In the genomic region with DNA sequence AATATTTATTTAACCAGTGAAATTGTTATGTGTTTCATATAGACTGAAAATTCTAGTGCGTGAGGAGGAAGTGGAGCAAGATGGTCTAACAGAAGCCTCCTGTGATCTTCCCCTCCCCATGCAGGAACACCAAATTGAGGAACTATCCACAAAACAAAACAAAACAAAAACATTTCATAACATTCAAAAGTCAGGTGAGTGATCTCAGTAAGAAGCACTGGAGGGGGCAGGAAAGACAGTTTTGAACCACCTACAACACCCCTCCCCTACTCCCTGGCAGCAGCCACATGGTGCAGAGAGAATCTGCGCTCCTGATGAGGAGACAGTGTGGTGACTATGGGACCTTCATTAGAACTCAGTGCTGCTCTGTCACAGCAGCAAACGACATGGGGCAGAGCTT, we compare ENCODE assay signal across 24 cellular contexts.
DNase-seq lines count a peak whose midpoint lies in the region; ATAC-seq, FAIRE-seq and TF ChIP-seq lines count a peak whose summit lies in the region.
"Had no signal": no experiment of that assay in that cellular context is flagged by ENCODE, and none has a peak within 500 bp of the region (broad histone marks: within the 10 kb centered on the region; RNA-seq: fewer than 3 reads in every experiment).

No MANE protein-coding gene starts in this region.

- BruUV-seq in K562 (replicated peaks; lab: Mats Ljungman, UMichigan), result no TSS peak

- intact Hi-C loops in K562 (cut with micrococcal nuclease), result no loop called here
- intact Hi-C loops in CD4-positive, alpha-beta T cell (cut with DNase I, micrococcal nuclease), result no loop called here

- 0 out of 2 replicates have a peak overlapping the region, but pooled peaks have one; percentile 14 for H2AFZ ChIP-seq in K562 (ENCODE audit: low read depth, low read length)

- no peaks in the 10 kb centered on the region for H3K4me1 ChIP-seq in K562 (replicated peaks in 1 of 2; ENCODE audit: control insufficient read depth in 2 of 2, insufficient read depth in 2 of 2, low read length in 2 of 2)
- H3K4me1 ChIP-seq: pancreas, tibial artery had no signal

- H3K9ac ChIP-seq in K562 (ENCODE audit: insufficient read depth in 1 of 2, low read depth in 2 of 2, low read length in 2 of 2), result no peak overlapping the region

- CTCF ChIA-PET in K562 (lab: Yijun Ruan, JAX; ENCODE audit: low intra/inter-chr PET ratio), result no interaction called here
- CTCF ChIA-PET in CD4-positive, alpha-beta T cell (lab: Charles Lee), result no interaction called here

- TF ChIP-seq POLR2A in K562 (conservative IDR thresholded peaks at IDR 0.05), result no peak

- POLR2A ChIA-PET in K562 (lab: Yijun Ruan, JAX), result no interaction called here
- POLR2A ChIA-PET in CD4-positive, alpha-beta T cell (lab: Charles Lee), result no interaction called here

- WGBS in K562 (ENCODE audit: insufficient coverage, low coverage, missing lambda C conversion rate), result 21% methylated on average over 3 of the region's 3 CpGs

- in situ Hi-C loops in K562 (cut with MboI), result no loop called here

- no peaks in the 10 kb centered on the region for H3K36me3 Mint-ChIP-seq in neural crest cell (ENCODE audit: low read depth)
- H3K36me3 Mint-ChIP-seq in CD4-positive, alpha-beta T cell (ENCODE audit: low read depth), result no peaks in the 10 kb centered on the region

- H3K9me1 ChIP-seq in K562 (ENCODE audit: control insufficient read depth, insufficient read depth, low read length), result no peaks in the 10 kb centered on the region

- no peak overlapping the region for H3K4me2 ChIP-seq in K562 (ENCODE audit: insufficient read depth, low read length)

- no peak overlapping the region for H3K27ac ChIP-seq in K562 (ENCODE audit: extremely low read depth, low read depth, low read length)
- H3K27ac ChIP-seq in CD4-positive, alpha-beta T cell (ENCODE audit: low read depth, low read length), result no peak overlapping the region
- H3K27ac ChIP-seq: RWPE1, tibial artery had no signal

- H4K20me1 ChIP-seq in K562 (replicated peaks; ENCODE audit: control insufficient read depth, insufficient read depth, low read length), result no peaks in the 10 kb centered on the region

- no peak for ATAC-seq in K562
- ATAC-seq in CD4-positive, alpha-beta T cell (ENCODE audit: poor library complexity), result no peak
- ATAC-seq: activated naive CD4-positive, alpha-beta T cell treated with anti-CD3 and anti-CD28 coated beads, Interleukin-2, amount 50 U/mL, for 72 hours; stimulated activated naive CD8-positive, alpha-beta T cell treated with anti-CD3 and anti-CD28 coated beads, Interleukin-15, Interleukin-2, amounts not matched to agents 100 U/mL and 50 U/mL, for 24 hours had no signal

- H3K36me3 ChIP-seq in K562 (ENCODE audit: control insufficient read depth, insufficient read depth, low read length), result no peaks in the 10 kb centered on the region
- H3K36me3 ChIP-seq: pancreas, tibial artery had no signal

- H3K4me3 ChIP-seq in K562, result no peak overlapping the region
- H3K4me3 ChIP-seq: pancreas, tibial artery had no signal

- no peaks in the 10 kb centered on the region for H3K79me2 ChIP-seq in K562 (ENCODE audit: control insufficient read depth, insufficient read depth, low read length)

- no peak for TF ChIP-seq CTCF in GM20000 (IDR thresholded peaks at IDR 0.05; ENCODE audit: extremely low read depth, missing control alignments)
- TF ChIP-seq CTCF in K562 (IDR thresholded peaks at IDR 0.05 in 2 of 3, conservative IDR thresholded peaks at IDR 0.05 in 1 of 3; ENCODE audit: insufficient read depth in 2 of 3, low read depth in 1 of 3, low read length in 3 of 3), result no peak
- TF ChIP-seq CTCF in neural crest cell (conservative IDR thresholded peaks at IDR 0.05), result no peak
- TF ChIP-seq CTCF in CD4-positive, alpha-beta T cell (IDR thresholded peaks at IDR 0.05), result no peak

- H3K27me3 Mint-ChIP-seq in neural crest cell (ENCODE audit: low read depth), result no peaks in the 10 kb centered on the region
- no peaks in the 10 kb centered on the region for H3K27me3 Mint-ChIP-seq in CD4-positive, alpha-beta T cell
- H3K27me3 Mint-ChIP-seq: activated CD4-positive, alpha-beta memory T cell treated with anti-CD3 and anti-CD28 coated beads, Interleukin-2, amount 10 ng/mL, durations not matched to agents 7 days and 5 days had no signal

- H3K4me3 Mint-ChIP-seq in neural crest cell, result peak overlapping the region; percentile 39
- H3K4me3 Mint-ChIP-seq in CD4-positive, alpha-beta T cell, result no peak overlapping the region
- H3K4me3 Mint-ChIP-seq: activated CD4-positive, alpha-beta memory T cell treated with anti-CD3 and anti-CD28 coated beads, Interleukin-2, amount 10 ng/mL, durations not matched to agents 7 days and 5 days; T-helper 1 cell treated with Interleukin-12 subunit alpha and Interleukin-12 subunit beta and Interleukin-4 antibody, amounts not matched to agents 30 μg/mL and 1 μg/mL, for 36 hours had no signal

- H3K4me1 Mint-ChIP-seq in neural crest cell, result peaks cover 33% of the 10 kb centered on the region
- H3K4me1 Mint-ChIP-seq in CD4-positive, alpha-beta T cell (ENCODE audit: low read depth), result no peaks in the 10 kb centered on the region
- H3K4me1 Mint-ChIP-seq: activated CD4-positive, alpha-beta memory T cell treated with anti-CD3 and anti-CD28 coated beads, Interleukin-2, amount 10 ng/mL, durations not matched to agents 7 days and 5 days had no signal

- TF ChIP-seq EP300 in K562 (IDR thresholded peaks at IDR 0.05; ENCODE audit: low read length), result no peak

- H3K27ac Mint-ChIP-seq in neural crest cell (ENCODE audit: unreplicated experiment), result peak overlapping the region; percentile 92
- H3K27ac Mint-ChIP-seq in CD4-positive, alpha-beta T cell, result no peak overlapping the region
- H3K27ac Mint-ChIP-seq: activated CD4-positive, alpha-beta memory T cell treated with anti-CD3 and anti-CD28 coated beads, Interleukin-2, amount 10 ng/mL, durations not matched to agents 7 days and 5 days; activated naive CD4-positive, alpha-beta T cell treated with anti-CD3 and anti-CD28 coated beads, Interleukin-2, amount 50 U/mL, for 72 hours; T-helper 1 cell treated with Interleukin-12 subunit alpha and Interleukin-12 subunit beta and Interleukin-4 antibody, amounts not matched to agents 30 μg/mL and 1 μg/mL, for 36 hours had no signal

- TF ChIP-seq RAD21 in K562 (CRISPR knock-in tag; conservative IDR thresholded peaks at IDR 0.05 in 1 of 2, IDR thresholded peaks at IDR 0.05 in 1 of 2), result no peak

- H3K9me3 Mint-ChIP-seq in neural crest cell, result peaks cover 8% of the 10 kb centered on the region
- peaks cover 6% of the 10 kb centered on the region for H3K9me3 Mint-ChIP-seq in CD4-positive, alpha-beta T cell

- peak; percentile 10 for DNase-seq in GM20000 (ENCODE audit: low spot score)
- peak; percentile 99 for DNase-seq in NOMO-1 treated with DMSO at 0.1 percent for 48 hours (lab: John Stamatoyannopoulos, UW; ENCODE audit: unreplicated experiment)
- DNase-seq in K562 (ENCODE audit: extremely low read depth in 1 of 4, low spot score in 3 of 4), result no peak
- no peak for DNase-seq in neural crest cell (ENCODE audit: low read depth, low spot score)
- no peak for DNase-seq in SHP77 (lab: John Stamatoyannopoulos, UW)
- DNase-seq in NCI-H2029 (lab: John Stamatoyannopoulos, UW), result no peak
- DNase-seq in CD4-positive, alpha-beta T cell, result no peak
- DNase-seq in DMS 273 treated with DMSO at 0.1 percent for 48 hours (lab: John Stamatoyannopoulos, UW), result no peak
- DNase-seq: activated CD4-positive, alpha-beta memory T cell treated with anti-CD3 and anti-CD28 coated beads, Interleukin-2, amount 10 ng/mL, durations not matched to agents 7 days and 5 days; activated CD4-positive, CD25-positive, alpha-beta regulatory T cell; activated T-cell treated with anti-CD3 and anti-CD28 coated beads, Interleukin-2, amount 50 U/mL, for 48 hours; EL; NCI-H1417; NCI-H2171 treated with DMSO at 0.1 percent for 48 hours; NCI-H82; pancreas; stimulated activated CD4-positive, alpha-beta T cell treated with anti-CD3 and anti-CD28 coated beads, Interleukin-2, amount 100 ng/mL, for 24 hours; stimulated activated naive CD8-positive, alpha-beta T cell treated with anti-CD3 and anti-CD28 coated beads, Interleukin-15, Interleukin-2, amounts not matched to agents 100 U/mL and 50 U/mL, for 24 hours had no signal

- H3K27me3 ChIP-seq in K562 (ENCODE audit: control insufficient read depth in 2 of 2, insufficient read depth in 2 of 2, low read length in 2 of 2), result no peaks in the 10 kb centered on the region
- no peaks in the 10 kb centered on the region for H3K27me3 ChIP-seq in CD4-positive, alpha-beta T cell (ENCODE audit: control insufficient read depth, insufficient read depth, low read length)
- H3K27me3 ChIP-seq: pancreas, tibial artery had no signal

- no peaks in the 10 kb centered on the region for H3K9me3 ChIP-seq in K562 (replicated peaks; ENCODE audit: control insufficient read depth, insufficient read depth, low read depth, low read length)
- no peaks in the 10 kb centered on the region for H3K9me3 ChIP-seq in CD4-positive, alpha-beta T cell (ENCODE audit: control insufficient read depth, low read length)
- H3K9me3 ChIP-seq: pancreas, tibial artery had no signal

- no peak for FAIRE-seq in K562 (lab: Jason Lieb, UNC)
- FAIRE-seq: astrocyte, H1, pancreas had no signal

TF ChIP-seq in K562, 482 proteins besides CTCF, POLR2A, EP300 and RAD21 (continues in another document):
- TF ChIP-seq, protein P1, sequence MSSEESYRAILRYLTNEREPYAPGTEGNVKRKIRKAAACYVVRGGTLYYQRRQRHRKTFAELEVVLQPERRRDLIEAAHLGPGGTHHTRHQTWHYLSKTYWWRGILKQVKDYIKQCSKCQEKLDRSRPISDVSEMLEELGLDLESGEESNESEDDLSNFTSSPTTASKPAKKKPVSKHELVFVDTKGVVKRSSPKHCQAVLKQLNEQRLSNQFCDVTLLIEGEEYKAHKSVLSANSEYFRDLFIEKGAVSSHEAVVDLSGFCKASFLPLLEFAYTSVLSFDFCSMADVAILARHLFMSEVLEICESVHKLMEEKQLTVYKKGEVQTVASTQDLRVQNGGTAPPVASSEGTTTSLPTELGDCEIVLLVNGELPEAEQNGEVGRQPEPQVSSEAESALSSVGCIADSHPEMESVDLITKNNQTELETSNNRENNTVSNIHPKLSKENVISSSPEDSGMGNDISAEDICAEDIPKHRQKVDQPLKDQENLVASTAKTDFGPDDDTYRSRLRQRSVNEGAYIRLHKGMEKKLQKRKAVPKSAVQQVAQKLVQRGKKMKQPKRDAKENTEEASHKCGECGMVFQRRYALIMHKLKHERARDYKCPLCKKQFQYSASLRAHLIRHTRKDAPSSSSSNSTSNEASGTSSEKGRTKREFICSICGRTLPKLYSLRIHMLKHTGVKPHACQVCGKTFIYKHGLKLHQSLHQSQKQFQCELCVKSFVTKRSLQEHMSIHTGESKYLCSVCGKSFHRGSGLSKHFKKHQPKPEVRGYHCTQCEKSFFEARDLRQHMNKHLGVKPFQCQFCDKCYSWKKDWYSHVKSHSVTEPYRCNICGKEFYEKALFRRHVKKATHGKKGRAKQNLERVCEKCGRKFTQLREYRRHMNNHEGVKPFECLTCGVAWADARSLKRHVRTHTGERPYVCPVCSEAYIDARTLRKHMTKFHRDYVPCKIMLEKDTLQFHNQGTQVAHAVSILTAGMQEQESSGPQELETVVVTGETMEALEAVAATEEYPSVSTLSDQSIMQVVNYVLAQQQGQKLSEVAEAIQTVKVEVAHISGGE (CRISPR knock-in tag; IDR thresholded peaks at IDR 0.05), result no peak
- TF ChIP-seq ZNF707 (CRISPR knock-in tag; conservative IDR thresholded peaks at IDR 0.05) (no peak), ETV5 (CRISPR knock-in tag; IDR thresholded peaks at IDR 0.05; ENCODE audit: low read depth) (no peak)

Comparison
In these comparisons a context has a peak if more than half of its experiments do, and no peak if none do; other contexts are left out.
1. DNase-seq: peak in GM20000 (single experiment) and NOMO-1 treated with DMSO at 0.1 percent for 48 hours (single experiment); none in K562 (0 of 4), neural crest cell (single experiment), SHP77 (0 of 2), NCI-H2029 (single experiment), CD4-positive, alpha-beta T cell (0 of 10) and DMS 273 treated with DMSO at 0.1 percent for 48 hours (single experiment).